In the genomic region with DNA sequence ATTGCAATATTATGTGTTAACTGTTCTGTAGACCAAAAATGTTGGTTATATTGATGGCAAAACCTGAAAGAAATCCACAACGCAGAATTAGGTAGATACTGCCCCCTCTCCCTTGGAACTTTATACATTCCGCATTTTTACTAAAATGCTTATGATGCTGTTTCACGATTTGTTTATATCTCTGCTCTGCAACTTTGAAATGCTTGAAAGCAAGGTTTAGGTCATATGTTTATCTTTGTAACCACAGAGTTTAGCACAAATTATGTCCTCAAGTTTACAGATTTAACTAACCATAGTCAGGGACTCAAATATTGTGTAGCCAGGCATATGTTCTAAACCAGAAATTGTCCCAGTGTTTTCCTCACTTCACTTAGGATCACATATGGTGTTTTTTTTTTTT, we compare ENCODE assay signal across 21 cellular contexts.
DNase-seq lines count a peak whose midpoint lies in the region; ATAC-seq, FAIRE-seq and TF ChIP-seq lines count a peak whose summit lies in the region.
"Had no signal": no experiment of that assay in that cellular context is flagged by ENCODE, and none has a peak within 500 bp of the region (broad histone marks: within the 10 kb centered on the region; RNA-seq: fewer than 3 reads in every experiment).

No MANE protein-coding gene starts in this region.

- POLR2A ChIA-PET in HepG2 (lab: Yijun Ruan, JAX) (no interaction called here), HEK293T (lab: Yijun Ruan, JAX) (no interaction called here)

- H3K4me1 ChIP-seq in HepG2 (ENCODE audit: insufficient read depth, low read length) (no peaks in the 10 kb centered on the region), right lobe of liver (no peaks in the 10 kb centered on the region), RWPE2 (ENCODE audit: insufficient read depth, poor library complexity, severe bottlenecking) (peaks cover 19% of the 10 kb centered on the region)
- no peaks in the 10 kb centered on the region for H3K4me1 ChIP-seq in effector memory CD4-positive, alpha-beta T cell (ENCODE audit: control insufficient read depth, insufficient read depth, low read length, poor library complexity, severe bottlenecking)

- H3K4me3 ChIP-seq in HepG2 (replicated peaks in 1 of 3; ENCODE audit: insufficient read depth in 1 of 3, low read depth in 2 of 3, low read length in 3 of 3) (no peak overlapping the region), right lobe of liver (no peak overlapping the region), RWPE2 (ENCODE audit: severe bottlenecking) (no peak overlapping the region)
- H3K4me3 ChIP-seq in effector memory CD4-positive, alpha-beta T cell (ENCODE audit: insufficient read depth, low read depth, low read length, poor library complexity, severe bottlenecking), result no peak overlapping the region

- no peaks in the 10 kb centered on the region for H4K20me1 ChIP-seq in HepG2 (ENCODE audit: insufficient read depth, low read length)

- no peak for TF ChIP-seq EP300 in HepG2 (IDR thresholded peaks at IDR 0.05; ENCODE audit: low read depth in 2 of 2, low read length in 2 of 2)
- no peak for TF ChIP-seq EP300 in HepG2 (CRISPR knock-in tag; IDR thresholded peaks at IDR 0.05; ENCODE audit: borderline replicate concordance)

- H3K9me3 ChIP-seq in HepG2 (ENCODE audit: low read length), result no peaks in the 10 kb centered on the region
- no peaks in the 10 kb centered on the region for H3K9me3 ChIP-seq in right lobe of liver
- H3K9me3 ChIP-seq in RWPE2 (ENCODE audit: severe bottlenecking), result no peaks in the 10 kb centered on the region
- no peaks in the 10 kb centered on the region for H3K9me3 ChIP-seq in effector memory CD4-positive, alpha-beta T cell (ENCODE audit: control insufficient read depth, low read length)

- H3K27ac ChIP-seq in HepG2 (ENCODE audit: extremely low read length, insufficient read depth, low read length) (no peak overlapping the region), right lobe of liver (no peak overlapping the region), RWPE2 (ENCODE audit: poor library complexity, severe bottlenecking) (peak overlapping the region; percentile 87)
- H3K27ac ChIP-seq in effector memory CD4-positive, alpha-beta T cell (ENCODE audit: insufficient read depth, low read length, poor library complexity, severe bottlenecking), result no peak overlapping the region
- H3K27ac ChIP-seq: 22Rv1 had no signal

- no peak overlapping the region for H3K9ac ChIP-seq in HepG2 (ENCODE audit: insufficient read depth, low read depth, low read length)

- no peaks in the 10 kb centered on the region for H3K79me2 ChIP-seq in HepG2 (ENCODE audit: insufficient read depth, low read length)

- no peak for TF ChIP-seq RAD21 in HepG2 (CRISPR knock-in tag; IDR thresholded peaks at IDR 0.05)

- H3K27me3 ChIP-seq in HepG2 (ENCODE audit: control insufficient read depth in 1 of 2, insufficient read depth in 2 of 2, low read length in 2 of 2), result no peaks in the 10 kb centered on the region; a peak in 1 of 5 replicates
- H3K27me3 ChIP-seq in right lobe of liver, result no peaks in the 10 kb centered on the region
- H3K27me3 ChIP-seq in RWPE2 (ENCODE audit: insufficient read depth, poor library complexity, severe bottlenecking), result no peaks in the 10 kb centered on the region
- peaks cover 2% of the 10 kb centered on the region for H3K27me3 ChIP-seq in effector memory CD4-positive, alpha-beta T cell (replicated peaks; ENCODE audit: control insufficient read depth, insufficient read depth, low read length, poor library complexity, severe bottlenecking)

- DNase-seq in HepG2 (ENCODE audit: low spot score), result no peak
- DNase-seq in right lobe of liver, result no peak
- DNase-seq in RWPE2 (ENCODE audit: low spot score), result no peak
- DNase-seq in fibroblast of gingiva (ENCODE audit: low read depth), result peak; percentile 50
- DNase-seq in HEK293T (ENCODE audit: extremely low spot score), result no peak
- no peak for DNase-seq in effector memory CD4-positive, alpha-beta T cell
- no peak for DNase-seq in stimulated activated effector memory CD8-positive, alpha-beta T cell treated with anti-CD3 and anti-CD28 coated beads, Interleukin-12 subunit alpha, Interleukin-12 subunit beta, amount 100 ng/mL, for 72 hours (ENCODE audit: low spot score in 2 of 2)
- DNase-seq: C1 segment of cervical spinal cord; DMS 273 treated with DMSO at 0.1 percent for 48 hours; KG1; NCI-H1436; NCI-H2029; NCI-H2171; NCI-H446; NCI-H69; NK-92 treated with Interleukin-12 subunit alpha and Interleukin-12 subunit beta, amount 100 ng/mL, for 24 hours; SIG-M5 had no signal

- intact Hi-C loops in HepG2 (cut with micrococcal nuclease; ENCODE audit: unreplicated experiment) (no loop called here), right lobe of liver (cut with DNase I) (no loop called here)

- TF ChIP-seq POLR2A in HepG2 (IDR thresholded peaks at IDR 0.05; ENCODE audit: insufficient read depth in 1 of 2, low read depth in 2 of 2, low read length in 2 of 2) (no peak), right lobe of liver (IDR thresholded peaks at IDR 0.05) (no peak)

- no peak for FAIRE-seq in HepG2 (lab: Jason Lieb, UNC)
- FAIRE-seq: GM19239, H54 had no signal

- no peak overlapping the region for H3K27ac Mint-ChIP-seq in stimulated activated effector memory CD8-positive, alpha-beta T cell treated with anti-CD3 and anti-CD28 coated beads, Interleukin-12 subunit alpha, Interleukin-12 subunit beta, amount 100 ng/mL, for 72 hours

- 11% methylated on average over 3 of the region's 3 CpGs for WGBS in HepG2 (ENCODE audit: low lambda C conversion rate)
- WGBS in right lobe of liver (ENCODE audit: insufficient coverage, low coverage, low lambda C conversion rate, missing lambda C conversion rate), result 81% methylated on average over 2 of the region's 3 CpGs

- no peaks in the 10 kb centered on the region for H3K36me3 ChIP-seq in HepG2 (replicated peaks in 1 of 2; ENCODE audit: control insufficient read depth in 1 of 2, insufficient read depth in 2 of 2, low read length in 2 of 2)
- no peaks in the 10 kb centered on the region for H3K36me3 ChIP-seq in right lobe of liver
- no peaks in the 10 kb centered on the region for H3K36me3 ChIP-seq in RWPE2 (ENCODE audit: low read depth)
- no peaks in the 10 kb centered on the region for H3K36me3 ChIP-seq in effector memory CD4-positive, alpha-beta T cell (ENCODE audit: control insufficient read depth, insufficient read depth, low read length)

- no peaks in the 10 kb centered on the region for H3K9me3 Mint-ChIP-seq in stimulated activated effector memory CD8-positive, alpha-beta T cell treated with anti-CD3 and anti-CD28 coated beads, Interleukin-12 subunit alpha, Interleukin-12 subunit beta, amount 100 ng/mL, for 72 hours

- no peak overlapping the region for H3K4me2 ChIP-seq in HepG2 (ENCODE audit: low read depth, low read length)

- in situ Hi-C loops in HepG2 (cut with HindIII; ENCODE audit: extremely low pct_ligation_motif_present, low pct_unique_long_range_greater_than_20kb), result no loop called here

- ATAC-seq in HepG2 (no peak), right lobe of liver (no peak), RWPE2 (ENCODE audit: low read depth) (no peak), HG03521 (IDR thresholded peaks at IDR 0.05; ENCODE audit: unreplicated experiment) (no peak)
- ATAC-seq in stimulated activated effector memory CD8-positive, alpha-beta T cell treated with anti-CD3 and anti-CD28 coated beads, Interleukin-12 subunit alpha, Interleukin-12 subunit beta, amount 100 ng/mL, for 72 hours, result no peak

- peak overlapping the region; percentile 5 for H2AFZ ChIP-seq in HepG2 (ENCODE audit: low read length)

- no peaks in the 10 kb centered on the region for H3K4me1 Mint-ChIP-seq in stimulated activated effector memory CD8-positive, alpha-beta T cell treated with anti-CD3 and anti-CD28 coated beads, Interleukin-12 subunit alpha, Interleukin-12 subunit beta, amount 100 ng/mL, for 72 hours

- CTCF ChIA-PET in HepG2 (lab: Yijun Ruan, JAX; ENCODE audit: low intra/inter-chr PET ratio, low total read pairs), result no interaction called here
- CTCF ChIA-PET in HEK293T (lab: Yijun Ruan, JAX), result no interaction called here

- no TSS peak for BruUV-seq in HepG2 (replicated peaks; lab: Mats Ljungman, UMichigan)

- no peaks in the 10 kb centered on the region for H3K36me3 Mint-ChIP-seq in stimulated activated effector memory CD8-positive, alpha-beta T cell treated with anti-CD3 and anti-CD28 coated beads, Interleukin-12 subunit alpha, Interleukin-12 subunit beta, amount 100 ng/mL, for 72 hours

- TF ChIP-seq CTCF in HepG2 (CRISPR knock-in tag; IDR thresholded peaks at IDR 0.05) (no peak), right lobe of liver (IDR thresholded peaks at IDR 0.05) (no peak), RWPE2 (IDR thresholded peaks at IDR 0.05; ENCODE audit: poor library complexity, severe bottlenecking) (no peak)

- H3K4me3 Mint-ChIP-seq in stimulated activated effector memory CD8-positive, alpha-beta T cell treated with anti-CD3 and anti-CD28 coated beads, Interleukin-12 subunit alpha, Interleukin-12 subunit beta, amount 100 ng/mL, for 72 hours, result no peak overlapping the region

TF ChIP-seq in HepG2, 621 proteins besides CTCF, POLR2A, EP300 and RAD21 (continues in another document):
- TF ChIP-seq ZNF12 (CRISPR knock-in tag; IDR thresholded peaks at IDR 0.05), result no peak

TF ChIP-seq in HEK293T, 16 proteins besides CTCF, POLR2A, EP300 and RAD21:
- TF ChIP-seq FOXK2 (IDR thresholded peaks at IDR 0.05) (no peak), CTBP1 (IDR thresholded peaks at IDR 0.05; ENCODE audit: borderline replicate concordance) (no peak), SUZ12 (IDR thresholded peaks at IDR 0.05) (no peak), ELF4 (IDR thresholded peaks at IDR 0.05) (no peak), FOXM1 (IDR thresholded peaks at IDR 0.05; ENCODE audit: borderline replicate concordance) (no peak), L3MBTL2 (conservative IDR thresholded peaks at IDR 0.05) (no peak), NFRKB (IDR thresholded peaks at IDR 0.05) (no peak), HDGF (IDR thresholded peaks at IDR 0.05; ENCODE audit: borderline replicate concordance) (no peak), ZNF384 (IDR thresholded peaks at IDR 0.05) (no peak), FOXA1 (IDR thresholded peaks at IDR 0.05) (no peak), SP1 (IDR thresholded peaks at IDR 0.05) (no peak), TARDBP (IDR thresholded peaks at IDR 0.05) (no peak), LEF1 (IDR thresholded peaks at IDR 0.05; ENCODE audit: borderline replicate concordance) (no peak)
- TF ChIP-seq, protein P1, sequence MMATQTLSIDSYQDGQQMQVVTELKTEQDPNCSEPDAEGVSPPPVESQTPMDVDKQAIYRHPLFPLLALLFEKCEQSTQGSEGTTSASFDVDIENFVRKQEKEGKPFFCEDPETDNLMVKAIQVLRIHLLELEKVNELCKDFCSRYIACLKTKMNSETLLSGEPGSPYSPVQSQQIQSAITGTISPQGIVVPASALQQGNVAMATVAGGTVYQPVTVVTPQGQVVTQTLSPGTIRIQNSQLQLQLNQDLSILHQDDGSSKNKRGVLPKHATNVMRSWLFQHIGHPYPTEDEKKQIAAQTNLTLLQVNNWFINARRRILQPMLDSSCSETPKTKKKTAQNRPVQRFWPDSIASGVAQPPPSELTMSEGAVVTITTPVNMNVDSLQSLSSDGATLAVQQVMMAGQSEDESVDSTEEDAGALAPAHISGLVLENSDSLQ (IDR thresholded peaks at IDR 0.05), result no peak
